1 cellular context compared by ENCODE assay signal in the genomic region with DNA sequence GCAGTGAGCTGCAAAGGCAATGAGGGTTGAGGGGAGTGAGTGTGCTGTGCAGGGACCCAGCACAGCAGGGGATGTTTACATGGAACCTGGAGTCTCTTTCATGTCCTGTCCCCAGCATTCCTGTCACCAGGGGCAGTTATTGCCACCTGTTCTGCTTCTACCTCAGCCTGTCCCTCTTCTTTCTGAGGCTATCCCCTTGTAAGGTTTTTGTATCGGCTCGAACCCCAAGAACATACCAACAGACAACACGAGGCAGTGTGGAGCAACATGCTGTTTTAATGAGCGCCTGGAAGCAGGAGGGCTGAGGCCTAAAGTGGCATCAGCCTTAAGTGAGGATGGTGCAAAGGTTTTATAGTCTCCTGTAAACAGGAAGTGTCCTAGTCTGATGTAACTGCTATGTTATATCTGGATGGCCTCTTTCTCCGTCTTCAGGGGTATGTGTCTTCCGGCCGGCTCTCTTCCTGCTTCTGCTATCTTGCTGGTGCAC.
TF ChIP-seq lines count a peak whose summit lies in the region.

No MANE protein-coding gene starts in this region.

TF ChIP-seq in HepG2, 621 proteins besides CTCF, POLR2A, EP300 and RAD21 (continues in another document):
- TF ChIP-seq ZNF674 (CRISPR knock-in tag; IDR thresholded peaks at IDR 0.05; ENCODE audit: low read depth) (no peak), SRF (IDR thresholded peaks at IDR 0.05; ENCODE audit: low read depth, low read length) (no peak), ZNF556 (CRISPR knock-in tag; IDR thresholded peaks at IDR 0.05; ENCODE audit: borderline replicate concordance) (no peak), ZNF773 (CRISPR knock-in tag; IDR thresholded peaks at IDR 0.05; ENCODE audit: borderline replicate concordance) (no peak), FOXA3 (CRISPR knock-in tag; IDR thresholded peaks at IDR 0.05) (peak; percentile 88), GABPB1 (CRISPR knock-in tag; IDR thresholded peaks at IDR 0.05) (peak; percentile 69), HCFC1 (IDR thresholded peaks at IDR 0.05; ENCODE audit: low read depth, low read length) (no peak), ZBTB8A (CRISPR knock-in tag; IDR thresholded peaks at IDR 0.05; ENCODE audit: borderline replicate concordance, low read depth) (no peak), MEIS2 (CRISPR knock-in tag; IDR thresholded peaks at IDR 0.05) (no peak), ZNF564 (CRISPR knock-in tag; IDR thresholded peaks at IDR 0.05) (no peak), MED1 (CRISPR knock-in tag; IDR thresholded peaks at IDR 0.05) (peak; percentile 36; the same call in 1 of the 2 replicates), NCOA2 (CRISPR knock-in tag; IDR thresholded peaks at IDR 0.05) (peak; percentile 43; the same call in 1 of the 2 replicates), RXRB (CRISPR knock-in tag; IDR thresholded peaks at IDR 0.05; ENCODE audit: borderline replicate concordance) (0 out of 2 replicates have a peak, but pooled peaks have one; percentile 21), PRMT3 (CRISPR knock-in tag; IDR thresholded peaks at IDR 0.05; ENCODE audit: borderline replicate concordance, low read depth) (no peak), RBAK (CRISPR knock-in tag; IDR thresholded peaks at IDR 0.05) (no peak), SALL1 (CRISPR knock-in tag; IDR thresholded peaks at IDR 0.05) (peak; percentile 60), FOXO1 (CRISPR knock-in tag; IDR thresholded peaks at IDR 0.05) (peak; percentile 53; the same call in 1 of the 2 replicates), ARNT2 (CRISPR knock-in tag; IDR thresholded peaks at IDR 0.05; ENCODE audit: low read depth) (no peak), IRF2 (CRISPR knock-in tag; IDR thresholded peaks at IDR 0.05) (no peak), HHEX (CRISPR knock-in tag; IDR thresholded peaks at IDR 0.05) (no peak), RCOR2 (CRISPR knock-in tag; IDR thresholded peaks at IDR 0.05) (0 out of 2 replicates have a peak, but pooled peaks have one; percentile 48), RXRA (CRISPR knock-in tag; IDR thresholded peaks at IDR 0.05) (no peak), RNF2 (conservative IDR thresholded peaks at IDR 0.05; ENCODE audit: low read depth) (no peak), ZNF256 (CRISPR knock-in tag; conservative IDR thresholded peaks at IDR 0.05) (no peak), NFE2L2 (IDR thresholded peaks at IDR 0.05; ENCODE audit: low read length) (no peak), ZFY (CRISPR knock-in tag; IDR thresholded peaks at IDR 0.05) (peak; percentile 35; the same call in 1 of the 2 replicates), MIXL1 (CRISPR knock-in tag; IDR thresholded peaks at IDR 0.05) (0 out of 2 replicates have a peak, but pooled peaks have one; percentile 19), AGO2 (optimal IDR thresholded peaks at IDR 0.05; ENCODE audit: low read depth, low read length) (no peak)
- TF ChIP-seq, protein P1, sequence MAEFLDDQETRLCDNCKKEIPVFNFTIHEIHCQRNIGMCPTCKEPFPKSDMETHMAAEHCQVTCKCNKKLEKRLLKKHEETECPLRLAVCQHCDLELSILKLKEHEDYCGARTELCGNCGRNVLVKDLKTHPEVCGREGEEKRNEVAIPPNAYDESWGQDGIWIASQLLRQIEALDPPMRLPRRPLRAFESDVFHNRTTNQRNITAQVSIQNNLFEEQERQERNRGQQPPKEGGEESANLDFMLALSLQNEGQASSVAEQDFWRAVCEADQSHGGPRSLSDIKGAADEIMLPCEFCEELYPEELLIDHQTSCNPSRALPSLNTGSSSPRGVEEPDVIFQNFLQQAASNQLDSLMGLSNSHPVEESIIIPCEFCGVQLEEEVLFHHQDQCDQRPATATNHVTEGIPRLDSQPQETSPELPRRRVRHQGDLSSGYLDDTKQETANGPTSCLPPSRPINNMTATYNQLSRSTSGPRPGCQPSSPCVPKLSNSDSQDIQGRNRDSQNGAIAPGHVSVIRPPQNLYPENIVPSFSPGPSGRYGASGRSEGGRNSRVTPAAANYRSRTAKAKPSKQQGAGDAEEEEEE (CRISPR knock-in tag; IDR thresholded peaks at IDR 0.05; ENCODE audit: borderline replicate concordance) = 0 out of 2 replicates have a peak, but pooled peaks have one; percentile 58
- TF ChIP-seq, protein P2, sequence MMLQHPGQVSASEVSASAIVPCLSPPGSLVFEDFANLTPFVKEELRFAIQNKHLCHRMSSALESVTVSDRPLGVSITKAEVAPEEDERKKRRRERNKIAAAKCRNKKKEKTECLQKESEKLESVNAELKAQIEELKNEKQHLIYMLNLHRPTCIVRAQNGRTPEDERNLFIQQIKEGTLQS (CRISPR knock-in tag; IDR thresholded peaks at IDR 0.05) = no peak
- TF ChIP-seq, protein P3, sequence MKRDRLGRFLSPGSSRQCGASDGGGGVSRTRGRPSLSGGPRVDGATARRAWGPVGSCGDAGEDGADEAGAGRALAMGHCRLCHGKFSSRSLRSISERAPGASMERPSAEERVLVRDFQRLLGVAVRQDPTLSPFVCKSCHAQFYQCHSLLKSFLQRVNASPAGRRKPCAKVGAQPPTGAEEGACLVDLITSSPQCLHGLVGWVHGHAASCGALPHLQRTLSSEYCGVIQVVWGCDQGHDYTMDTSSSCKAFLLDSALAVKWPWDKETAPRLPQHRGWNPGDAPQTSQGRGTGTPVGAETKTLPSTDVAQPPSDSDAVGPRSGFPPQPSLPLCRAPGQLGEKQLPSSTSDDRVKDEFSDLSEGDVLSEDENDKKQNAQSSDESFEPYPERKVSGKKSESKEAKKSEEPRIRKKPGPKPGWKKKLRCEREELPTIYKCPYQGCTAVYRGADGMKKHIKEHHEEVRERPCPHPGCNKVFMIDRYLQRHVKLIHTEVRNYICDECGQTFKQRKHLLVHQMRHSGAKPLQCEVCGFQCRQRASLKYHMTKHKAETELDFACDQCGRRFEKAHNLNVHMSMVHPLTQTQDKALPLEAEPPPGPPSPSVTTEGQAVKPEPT (CRISPR knock-in tag; IDR thresholded peaks at IDR 0.05; ENCODE audit: low read depth) = no peak
- TF ChIP-seq, protein P4, sequence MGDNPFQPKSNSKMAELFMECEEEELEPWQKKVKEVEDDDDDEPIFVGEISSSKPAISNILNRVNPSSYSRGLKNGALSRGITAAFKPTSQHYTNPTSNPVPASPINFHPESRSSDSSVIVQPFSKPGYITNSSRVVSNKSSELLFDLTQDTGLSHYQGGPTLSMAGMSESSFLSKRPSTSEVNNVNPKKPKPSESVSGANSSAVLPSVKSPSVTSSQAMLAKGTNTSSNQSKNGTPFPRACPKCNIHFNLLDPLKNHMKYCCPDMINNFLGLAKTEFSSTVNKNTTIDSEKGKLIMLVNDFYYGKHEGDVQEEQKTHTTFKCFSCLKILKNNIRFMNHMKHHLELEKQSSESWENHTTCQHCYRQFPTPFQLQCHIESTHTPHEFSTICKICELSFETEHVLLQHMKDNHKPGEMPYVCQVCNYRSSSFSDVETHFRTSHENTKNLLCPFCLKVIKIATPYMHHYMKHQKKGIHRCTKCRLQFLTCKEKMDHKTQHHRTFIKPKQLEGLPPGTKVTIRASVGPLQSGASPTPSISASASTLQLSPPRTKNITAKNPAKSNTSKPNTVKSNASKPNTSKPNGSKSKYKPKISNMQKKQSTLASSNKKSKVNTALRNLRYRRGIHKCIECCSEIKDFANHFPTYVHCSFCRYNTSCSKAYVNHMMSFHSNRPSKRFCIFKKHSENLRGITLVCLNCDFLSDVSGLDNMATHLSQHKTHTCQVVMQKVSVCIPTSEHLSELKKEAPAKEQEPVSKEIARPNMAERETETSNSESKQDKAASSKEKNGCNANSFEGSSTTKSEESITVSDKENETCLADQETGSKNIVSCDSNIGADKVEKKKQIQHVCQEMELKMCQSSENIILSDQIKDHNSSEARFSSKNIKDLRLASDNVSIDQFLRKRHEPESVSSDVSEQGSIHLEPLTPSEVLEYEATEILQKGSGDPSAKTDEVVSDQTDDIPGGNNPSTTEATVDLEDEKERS (CRISPR knock-in tag; IDR thresholded peaks at IDR 0.05) = 0 out of 2 replicates have a peak, but pooled peaks have one; percentile 56
- TF ChIP-seq, protein P5, sequence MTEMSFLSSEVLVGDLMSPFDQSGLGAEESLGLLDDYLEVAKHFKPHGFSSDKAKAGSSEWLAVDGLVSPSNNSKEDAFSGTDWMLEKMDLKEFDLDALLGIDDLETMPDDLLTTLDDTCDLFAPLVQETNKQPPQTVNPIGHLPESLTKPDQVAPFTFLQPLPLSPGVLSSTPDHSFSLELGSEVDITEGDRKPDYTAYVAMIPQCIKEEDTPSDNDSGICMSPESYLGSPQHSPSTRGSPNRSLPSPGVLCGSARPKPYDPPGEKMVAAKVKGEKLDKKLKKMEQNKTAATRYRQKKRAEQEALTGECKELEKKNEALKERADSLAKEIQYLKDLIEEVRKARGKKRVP (CRISPR knock-in tag; IDR thresholded peaks at IDR 0.05) = peak in 1 of 2 experiments; percentile 90; a peak in 2 of 4 replicates
- TF ChIP-seq, protein P6, sequence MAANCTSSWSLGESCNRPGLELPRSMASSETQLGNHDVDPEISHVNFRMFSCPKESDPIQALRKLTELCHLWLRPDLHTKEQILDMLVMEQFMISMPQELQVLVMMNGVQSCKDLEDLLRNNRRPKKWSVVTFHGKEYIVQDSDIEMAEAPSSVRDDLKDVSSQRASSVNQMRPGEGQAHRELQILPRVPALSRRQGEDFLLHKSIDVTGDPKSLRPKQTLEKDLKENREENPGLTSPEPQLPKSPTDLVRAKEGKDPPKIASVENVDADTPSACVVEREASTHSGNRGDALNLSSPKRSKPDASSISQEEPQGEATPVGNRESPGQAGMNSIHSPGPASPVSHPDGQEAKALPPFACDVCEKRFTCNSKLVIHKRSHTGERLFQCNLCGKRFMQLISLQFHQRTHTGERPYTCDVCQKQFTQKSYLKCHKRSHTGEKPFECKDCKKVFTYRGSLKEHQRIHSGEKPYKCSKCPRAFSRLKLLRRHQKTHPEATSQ (CRISPR knock-in tag; IDR thresholded peaks at IDR 0.05; ENCODE audit: borderline replicate concordance) = no peak
- TF ChIP-seq, protein P7, sequence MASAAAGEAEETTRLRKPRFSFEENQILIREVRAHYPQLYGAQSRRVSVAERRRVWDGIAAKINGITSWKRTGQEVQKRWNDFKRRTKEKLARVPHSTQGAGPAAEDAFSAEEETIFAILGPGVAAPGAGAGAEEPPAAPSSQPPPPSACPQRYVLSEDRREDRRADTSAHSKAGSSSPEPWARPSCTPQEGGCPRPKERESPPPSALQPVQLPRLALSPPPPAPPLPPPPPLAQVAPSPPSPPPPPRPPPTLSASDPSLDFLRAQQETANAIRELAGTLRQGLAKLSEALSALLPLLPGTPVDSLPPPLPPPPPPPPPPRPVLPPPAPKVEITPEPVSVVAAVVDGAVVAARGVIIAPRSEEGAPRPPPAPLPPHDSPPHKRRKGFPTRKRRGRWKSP (CRISPR knock-in tag; IDR thresholded peaks at IDR 0.05) = no peak
- TF ChIP-seq, protein P8, sequence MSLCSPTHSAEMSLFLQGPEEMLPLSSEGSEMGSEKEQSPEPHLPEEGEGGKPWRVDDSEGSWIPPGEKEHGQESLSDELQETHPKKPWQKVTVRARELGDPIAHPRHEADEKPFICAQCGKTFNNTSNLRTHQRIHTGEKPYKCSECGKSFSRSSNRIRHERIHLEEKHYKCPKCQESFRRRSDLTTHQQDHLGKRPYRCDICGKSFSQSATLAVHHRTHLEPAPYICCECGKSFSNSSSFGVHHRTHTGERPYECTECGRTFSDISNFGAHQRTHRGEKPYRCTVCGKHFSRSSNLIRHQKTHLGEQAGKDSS (CRISPR knock-in tag; IDR thresholded peaks at IDR 0.05; ENCODE audit: borderline replicate concordance, low read depth) = no peak
- TF ChIP-seq, protein P9, sequence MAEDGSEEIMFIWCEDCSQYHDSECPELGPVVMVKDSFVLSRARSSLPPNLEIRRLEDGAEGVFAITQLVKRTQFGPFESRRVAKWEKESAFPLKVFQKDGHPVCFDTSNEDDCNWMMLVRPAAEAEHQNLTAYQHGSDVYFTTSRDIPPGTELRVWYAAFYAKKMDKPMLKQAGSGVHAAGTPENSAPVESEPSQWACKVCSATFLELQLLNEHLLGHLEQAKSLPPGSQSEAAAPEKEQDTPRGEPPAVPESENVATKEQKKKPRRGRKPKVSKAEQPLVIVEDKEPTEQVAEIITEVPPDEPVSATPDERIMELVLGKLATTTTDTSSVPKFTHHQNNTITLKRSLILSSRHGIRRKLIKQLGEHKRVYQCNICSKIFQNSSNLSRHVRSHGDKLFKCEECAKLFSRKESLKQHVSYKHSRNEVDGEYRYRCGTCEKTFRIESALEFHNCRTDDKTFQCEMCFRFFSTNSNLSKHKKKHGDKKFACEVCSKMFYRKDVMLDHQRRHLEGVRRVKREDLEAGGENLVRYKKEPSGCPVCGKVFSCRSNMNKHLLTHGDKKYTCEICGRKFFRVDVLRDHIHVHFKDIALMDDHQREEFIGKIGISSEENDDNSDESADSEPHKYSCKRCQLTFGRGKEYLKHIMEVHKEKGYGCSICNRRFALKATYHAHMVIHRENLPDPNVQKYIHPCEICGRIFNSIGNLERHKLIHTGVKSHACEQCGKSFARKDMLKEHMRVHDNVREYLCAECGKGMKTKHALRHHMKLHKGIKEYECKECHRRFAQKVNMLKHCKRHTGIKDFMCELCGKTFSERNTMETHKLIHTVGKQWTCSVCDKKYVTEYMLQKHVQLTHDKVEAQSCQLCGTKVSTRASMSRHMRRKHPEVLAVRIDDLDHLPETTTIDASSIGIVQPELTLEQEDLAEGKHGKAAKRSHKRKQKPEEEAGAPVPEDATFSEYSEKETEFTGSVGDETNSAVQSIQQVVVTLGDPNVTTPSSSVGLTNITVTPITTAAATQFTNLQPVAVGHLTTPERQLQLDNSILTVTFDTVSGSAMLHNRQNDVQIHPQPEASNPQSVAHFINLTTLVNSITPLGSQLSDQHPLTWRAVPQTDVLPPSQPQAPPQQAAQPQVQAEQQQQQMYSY (CRISPR knock-in tag; IDR thresholded peaks at IDR 0.05) = no peak
- TF ChIP-seq, protein P10, sequence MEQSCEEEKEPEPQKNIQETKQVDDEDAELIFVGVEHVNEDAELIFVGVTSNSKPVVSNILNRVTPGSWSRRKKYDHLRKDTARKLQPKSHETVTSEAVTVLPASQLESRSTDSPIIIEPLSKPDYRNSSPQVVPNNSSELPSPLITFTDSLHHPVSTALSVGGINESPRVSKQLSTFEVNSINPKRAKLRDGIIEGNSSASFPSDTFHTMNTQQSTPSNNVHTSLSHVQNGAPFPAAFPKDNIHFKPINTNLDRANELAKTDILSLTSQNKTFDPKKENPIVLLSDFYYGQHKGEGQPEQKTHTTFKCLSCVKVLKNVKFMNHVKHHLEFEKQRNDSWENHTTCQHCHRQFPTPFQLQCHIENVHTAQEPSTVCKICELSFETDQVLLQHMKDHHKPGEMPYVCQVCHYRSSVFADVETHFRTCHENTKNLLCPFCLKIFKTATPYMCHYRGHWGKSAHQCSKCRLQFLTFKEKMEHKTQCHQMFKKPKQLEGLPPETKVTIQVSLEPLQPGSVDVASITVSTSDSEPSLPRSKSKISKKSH (CRISPR knock-in tag; IDR thresholded peaks at IDR 0.05; ENCODE audit: borderline replicate concordance) = no peak
- TF ChIP-seq, protein P11, sequence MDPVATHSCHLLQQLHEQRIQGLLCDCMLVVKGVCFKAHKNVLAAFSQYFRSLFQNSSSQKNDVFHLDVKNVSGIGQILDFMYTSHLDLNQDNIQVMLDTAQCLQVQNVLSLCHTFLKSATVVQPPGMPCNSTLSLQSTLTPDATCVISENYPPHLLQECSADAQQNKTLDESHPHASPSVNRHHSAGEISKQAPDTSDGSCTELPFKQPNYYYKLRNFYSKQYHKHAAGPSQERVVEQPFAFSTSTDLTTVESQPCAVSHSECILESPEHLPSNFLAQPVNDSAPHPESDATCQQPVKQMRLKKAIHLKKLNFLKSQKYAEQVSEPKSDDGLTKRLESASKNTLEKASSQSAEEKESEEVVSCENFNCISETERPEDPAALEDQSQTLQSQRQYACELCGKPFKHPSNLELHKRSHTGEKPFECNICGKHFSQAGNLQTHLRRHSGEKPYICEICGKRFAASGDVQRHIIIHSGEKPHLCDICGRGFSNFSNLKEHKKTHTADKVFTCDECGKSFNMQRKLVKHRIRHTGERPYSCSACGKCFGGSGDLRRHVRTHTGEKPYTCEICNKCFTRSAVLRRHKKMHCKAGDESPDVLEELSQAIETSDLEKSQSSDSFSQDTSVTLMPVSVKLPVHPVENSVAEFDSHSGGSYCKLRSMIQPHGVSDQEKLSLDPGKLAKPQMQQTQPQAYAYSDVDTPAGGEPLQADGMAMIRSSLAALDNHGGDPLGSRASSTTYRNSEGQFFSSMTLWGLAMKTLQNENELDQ (CRISPR knock-in tag; IDR thresholded peaks at IDR 0.05; ENCODE audit: borderline replicate concordance) = no peak
